1 cellular context compared by ENCODE assay signal in the genomic region with DNA sequence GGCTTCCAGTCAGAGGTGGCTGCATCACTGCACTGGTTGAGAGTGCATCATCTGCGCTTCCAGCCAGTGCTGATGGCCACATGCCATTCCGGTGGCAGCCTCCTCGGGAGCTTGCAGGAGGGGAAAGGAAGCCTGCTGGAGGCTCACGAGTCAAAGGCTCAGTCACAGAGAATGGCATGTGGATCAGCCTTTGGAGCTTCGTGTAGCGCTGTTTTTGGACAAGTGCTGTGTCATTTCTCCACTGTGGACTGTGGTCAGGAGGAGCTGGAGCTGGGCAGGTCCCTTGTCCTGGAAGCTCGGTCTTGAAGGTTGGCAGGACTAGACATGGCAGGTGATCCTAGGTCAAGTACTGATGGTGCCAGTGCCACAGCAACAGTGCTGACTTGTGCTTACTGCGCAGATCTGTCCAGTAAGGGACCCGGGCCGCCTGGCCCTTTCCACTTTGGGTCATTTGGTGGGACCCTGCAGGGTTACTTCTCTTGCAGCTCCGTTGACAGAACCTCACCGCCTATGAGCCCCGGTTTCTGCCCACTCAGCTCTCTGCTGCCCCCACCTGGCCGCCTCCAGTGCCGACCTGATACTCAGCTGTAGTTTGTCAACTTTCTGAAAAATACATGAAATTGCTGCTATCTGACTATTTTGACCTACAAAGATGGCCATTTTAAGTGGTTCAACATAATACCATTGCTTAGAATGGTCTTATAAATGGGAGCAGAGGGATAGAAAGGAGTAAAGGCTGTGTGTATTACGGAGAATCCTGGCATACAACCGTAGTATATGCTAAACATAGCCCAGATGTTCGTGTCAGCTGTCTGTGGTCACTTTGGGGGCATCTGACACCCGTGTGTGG.
TF ChIP-seq lines count a peak whose summit lies in the region.

No MANE protein-coding gene starts in this region.

TF ChIP-seq in GM12878, 131 proteins besides CTCF, POLR2A, EP300 and RAD21 (continued from another document):
- no peak for TF ChIP-seq SIN3A (IDR thresholded peaks at IDR 0.05; ENCODE audit: low read depth, low read length)
